In genomic region chr9:75065513-75065912, GRCh38 we compare ENCODE assay signal across 29 cellular contexts.
"Had no signal": no experiment of that assay in that cellular context is flagged by ENCODE, and none has a peak within 500 bp of the region (broad histone marks: within the 10 kb centered on the region; RNA-seq: fewer than 3 reads in every experiment).

No MANE protein-coding gene starts in this region.

- DNase-seq: activated CD4-positive, alpha-beta memory T cell treated with anti-CD3 and anti-CD28 coated beads for 36 hours; activated CD4-positive, alpha-beta T cell treated with anti-CD3 and anti-CD28 coated beads for 36 hours; activated CD4-positive, alpha-beta T cell treated with anti-CD3 and anti-CD28 coated beads, Interleukin-2, amount 10 ng/mL, durations not matched to agents 24 days and 14 days; activated CD4-positive, CD25-positive, alpha-beta regulatory T cell; activated CD4-positive, CD25-positive, alpha-beta regulatory T cell treated with anti-CD3 and anti-CD28 coated beads, Interleukin-2, amount 50 U/mL, for 72 hours; activated CD8-positive, alpha-beta memory T cell treated with anti-CD3 and anti-CD28 coated beads, Interleukin-2, amount 10 ng/mL, durations not matched to agents 7 days and 5 days; activated CD8-positive, alpha-beta memory T cell treated with anti-CD3 and anti-CD28 coated beads, Interleukin-2, amount 50 U/mL, for 4 hours; activated CD8-positive, alpha-beta T cell treated with anti-CD3 and anti-CD28 coated beads, Interleukin-2, amount 10 ng/mL, durations not matched to agents 7 days and 5 days; activated effector memory CD4-positive, alpha-beta T cell treated with anti-CD3 and anti-CD28 coated beads, Interleukin-2, amount 50 U/mL, for 16 hours; activated naive CD4-positive, alpha-beta T cell treated with anti-CD3 and anti-CD28 coated beads, Interleukin-2, amount 10 ng/mL, durations not matched to agents 7 days and 5 days; activated naive CD8-positive, alpha-beta T cell treated with anti-CD3 and anti-CD28 coated beads, Interleukin-2, amount 10 ng/mL, durations not matched to agents 7 days and 5 days; activated T-cell treated with anti-CD3 and anti-CD28 coated beads, Interleukin-2, amount 50 U/mL, for 1 hour; activated T-cell treated with anti-CD3 and anti-CD28 coated beads, Interleukin-2, amount 50 U/mL, for 48 hours; central memory CD4-positive, alpha-beta T cell; cerebellar nuclear complex; colonic mucosa; effector memory CD4-positive, alpha-beta T cell; endodermal cell; foreskin fibroblast; head of caudate nucleus; T-helper 2 cell had no signal

- H3K36me3 Mint-ChIP-seq: activated naive CD4-positive, alpha-beta T cell treated with anti-CD3 and anti-CD28 coated beads, Interleukin-2, amount 50 U/mL, for 72 hours; brain had no signal

- ATAC-seq: activated CD4-positive, alpha-beta T cell treated with anti-CD3 and anti-CD28 coated beads for 36 hours; activated CD8-positive, alpha-beta memory T cell treated with anti-CD3 and anti-CD28 coated beads, Interleukin-2, amount 10 ng/mL, durations not matched to agents 7 days and 5 days; activated CD8-positive, alpha-beta T cell treated with anti-CD3 and anti-CD28 coated beads, Interleukin-2, amount 10 ng/mL, durations not matched to agents 7 days and 5 days; activated naive CD4-positive, alpha-beta T cell treated with anti-CD3 and anti-CD28 coated beads, Interleukin-2, amount 50 U/mL, for 72 hours; esophagus mucosa had no signal

- H3K27ac ChIP-seq: ascending aorta, breast epithelium, cardiac muscle cell, colonic mucosa had no signal

- H3K4me3 Mint-ChIP-seq: activated CD4-positive, alpha-beta memory T cell treated with anti-CD3 and anti-CD28 coated beads for 36 hours; activated CD4-positive, alpha-beta T cell treated with anti-CD3 and anti-CD28 coated beads for 36 hours; activated CD4-positive, alpha-beta T cell treated with anti-CD3 and anti-CD28 coated beads, Interleukin-2, amount 10 ng/mL, durations not matched to agents 24 days and 14 days; activated CD8-positive, alpha-beta memory T cell treated with anti-CD3 and anti-CD28 coated beads, Interleukin-2, amount 10 ng/mL, durations not matched to agents 7 days and 5 days; activated CD8-positive, alpha-beta T cell treated with anti-CD3 and anti-CD28 coated beads, Interleukin-2, amount 10 ng/mL, durations not matched to agents 7 days and 5 days; activated naive CD4-positive, alpha-beta T cell treated with anti-CD3 and anti-CD28 coated beads, Interleukin-2, amount 10 ng/mL, durations not matched to agents 7 days and 5 days; activated naive CD8-positive, alpha-beta T cell treated with anti-CD3 and anti-CD28 coated beads, Interleukin-2, amount 10 ng/mL, durations not matched to agents 7 days and 5 days; activated T-helper 1 cell treated with anti-CD3 and anti-CD28 coated beads, Interleukin-12 subunit alpha, Interleukin-12 subunit beta, Interleukin-2, Interleukin-4 antibody, amounts not matched to agents 30 ng/mL and 10 ng/mL and 1 ng/mL, durations not matched to agents 14 hours and 24 hours and 36 hours; brain; endodermal cell had no signal

- H3K9me3 ChIP-seq: ascending aorta, breast epithelium, colonic mucosa had no signal

- H3K27me3 ChIP-seq: ascending aorta, breast epithelium, cardiac muscle cell, colonic mucosa had no signal

- H3K4me1 Mint-ChIP-seq: activated CD8-positive, alpha-beta memory T cell treated with anti-CD3 and anti-CD28 coated beads, Interleukin-2, amount 10 ng/mL, durations not matched to agents 7 days and 5 days; activated naive CD8-positive, alpha-beta T cell treated with anti-CD3 and anti-CD28 coated beads, Interleukin-2, amount 10 ng/mL, durations not matched to agents 7 days and 5 days had no signal

- H3K27ac Mint-ChIP-seq: activated CD4-positive, alpha-beta memory T cell treated with anti-CD3 and anti-CD28 coated beads for 36 hours; activated CD4-positive, alpha-beta T cell treated with anti-CD3 and anti-CD28 coated beads for 36 hours; activated CD4-positive, alpha-beta T cell treated with anti-CD3 and anti-CD28 coated beads, Interleukin-2, amount 10 ng/mL, durations not matched to agents 24 days and 14 days; activated CD8-positive, alpha-beta memory T cell treated with anti-CD3 and anti-CD28 coated beads, Interleukin-2, amount 10 ng/mL, durations not matched to agents 7 days and 5 days; activated CD8-positive, alpha-beta T cell treated with anti-CD3 and anti-CD28 coated beads, Interleukin-2, amount 10 ng/mL, durations not matched to agents 7 days and 5 days; activated naive CD4-positive, alpha-beta T cell treated with anti-CD3 and anti-CD28 coated beads, Interleukin-2, amount 10 ng/mL, durations not matched to agents 7 days and 5 days; activated naive CD4-positive, alpha-beta T cell treated with anti-CD3 and anti-CD28 coated beads, Interleukin-2, amount 50 U/mL, for 72 hours; activated naive CD8-positive, alpha-beta T cell treated with anti-CD3 and anti-CD28 coated beads, Interleukin-2, amount 10 ng/mL, durations not matched to agents 7 days and 5 days; activated T-helper 1 cell treated with anti-CD3 and anti-CD28 coated beads, Interleukin-12 subunit alpha, Interleukin-12 subunit beta, Interleukin-2, Interleukin-4 antibody, amounts not matched to agents 30 ng/mL and 10 ng/mL and 1 ng/mL, durations not matched to agents 14 hours and 24 hours and 36 hours; activated T-helper 2 cell treated with anti-CD3 and anti-CD28 coated beads, Interferon-gamma antibody, Interleukin-2, Interleukin-4, amounts not matched to agents 10 μg/mL and 5 μg/mL and 100 μg/mL, durations not matched to agents 14 hours and 24 hours and 36 hours; brain; endodermal cell had no signal

- H3K36me3 ChIP-seq: breast epithelium, colonic mucosa had no signal

- H3K27me3 Mint-ChIP-seq: activated CD4-positive, alpha-beta memory T cell treated with anti-CD3 and anti-CD28 coated beads for 36 hours; activated CD4-positive, alpha-beta T cell treated with anti-CD3 and anti-CD28 coated beads for 36 hours; activated CD4-positive, alpha-beta T cell treated with anti-CD3 and anti-CD28 coated beads, Interleukin-2, amount 10 ng/mL, durations not matched to agents 24 days and 14 days; activated CD8-positive, alpha-beta memory T cell treated with anti-CD3 and anti-CD28 coated beads, Interleukin-2, amount 10 ng/mL, durations not matched to agents 7 days and 5 days; activated naive CD4-positive, alpha-beta T cell treated with anti-CD3 and anti-CD28 coated beads, Interleukin-2, amount 10 ng/mL, durations not matched to agents 7 days and 5 days; activated naive CD8-positive, alpha-beta T cell treated with anti-CD3 and anti-CD28 coated beads, Interleukin-2, amount 10 ng/mL, durations not matched to agents 7 days and 5 days had no signal

- H3K4me3 ChIP-seq: ascending aorta, breast epithelium, cardiac muscle cell, colonic mucosa had no signal

- H3K4me1 ChIP-seq: ascending aorta, breast epithelium, colonic mucosa had no signal

- H3K9me3 Mint-ChIP-seq: activated CD4-positive, alpha-beta memory T cell treated with anti-CD3 and anti-CD28 coated beads for 36 hours; activated CD4-positive, alpha-beta T cell treated with anti-CD3 and anti-CD28 coated beads, Interleukin-2, amount 10 ng/mL, durations not matched to agents 24 days and 14 days; activated naive CD4-positive, alpha-beta T cell treated with anti-CD3 and anti-CD28 coated beads, Interleukin-2, amount 10 ng/mL, durations not matched to agents 7 days and 5 days; activated naive CD4-positive, alpha-beta T cell treated with anti-CD3 and anti-CD28 coated beads, Interleukin-2, amount 50 U/mL, for 72 hours; activated naive CD8-positive, alpha-beta T cell treated with anti-CD3 and anti-CD28 coated beads, Interleukin-2, amount 10 ng/mL, durations not matched to agents 7 days and 5 days; activated T-helper 1 cell treated with anti-CD3 and anti-CD28 coated beads, Interleukin-12 subunit alpha, Interleukin-12 subunit beta, Interleukin-2, Interleukin-4 antibody, amounts not matched to agents 30 ng/mL and 10 ng/mL and 1 ng/mL, durations not matched to agents 14 hours and 24 hours and 36 hours; activated T-helper 2 cell treated with anti-CD3 and anti-CD28 coated beads, Interferon-gamma antibody, Interleukin-2, Interleukin-4, amounts not matched to agents 10 μg/mL and 5 μg/mL and 100 μg/mL, durations not matched to agents 14 hours and 24 hours and 36 hours; brain; endodermal cell had no signal
